1 cellular context compared by ENCODE assay signal in genomic region chr2:69686855-69687254, GRCh38.
TF ChIP-seq lines count a peak whose summit lies in the region.

No MANE protein-coding gene starts in this region.

TF ChIP-seq in endothelial cell of umbilical vein, 7 proteins besides CTCF, POLR2A, EP300 and RAD21:
- no peak for TF ChIP-seq JUN (IDR thresholded peaks at IDR 0.05; ENCODE audit: borderline replicate concordance, insufficient read depth, insufficient read length, low read depth)
- TF ChIP-seq POLR2AphosphoS5 (IDR thresholded peaks at IDR 0.05; ENCODE audit: insufficient read depth, low read depth, low read length), result no peak
- no peak for TF ChIP-seq GATA2 (IDR thresholded peaks at IDR 0.05; ENCODE audit: insufficient read depth, insufficient read length, low read depth, low read length)
- TF ChIP-seq FOS (IDR thresholded peaks at IDR 0.05; ENCODE audit: borderline replicate concordance, insufficient read depth, low read length), result no peak
- TF ChIP-seq MYC (IDR thresholded peaks at IDR 0.05; ENCODE audit: low read depth, low read length), result no peak
- TF ChIP-seq EZH2 (IDR thresholded peaks at IDR 0.05; ENCODE audit: borderline replicate concordance, low read depth, low read length, severe bottlenecking), result no peak
- TF ChIP-seq, protein P1, sequence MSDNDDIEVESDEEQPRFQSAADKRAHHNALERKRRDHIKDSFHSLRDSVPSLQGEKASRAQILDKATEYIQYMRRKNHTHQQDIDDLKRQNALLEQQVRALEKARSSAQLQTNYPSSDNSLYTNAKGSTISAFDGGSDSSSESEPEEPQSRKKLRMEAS (IDR thresholded peaks at IDR 0.05; ENCODE audit: insufficient read depth, insufficient read length), result no peak
